ENCODE assay signal across 19 cellular contexts in the genomic region with DNA sequence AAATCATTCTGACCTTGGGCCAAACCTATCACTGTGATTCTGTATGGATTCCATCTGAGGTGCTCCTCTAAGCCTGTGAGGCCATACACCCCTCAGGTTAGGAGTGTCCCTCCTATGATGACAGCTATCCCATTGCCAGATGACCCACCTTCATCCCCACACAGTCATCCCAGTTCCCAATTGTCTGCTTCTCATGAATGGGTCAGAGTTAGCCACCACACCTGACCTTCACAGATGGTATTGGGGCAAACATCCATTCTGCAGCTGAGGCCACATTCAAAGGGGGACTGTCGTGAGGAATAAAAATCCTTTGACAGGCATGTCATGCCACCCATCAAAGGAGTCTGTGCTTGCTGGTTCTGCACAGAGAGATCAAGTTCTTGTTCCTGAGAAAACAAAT.
DNase-seq lines count a peak whose midpoint lies in the region; ATAC-seq and TF ChIP-seq lines count a peak whose summit lies in the region.
"Had no signal": no experiment of that assay in that cellular context is flagged by ENCODE, and none has a peak within 500 bp of the region (broad histone marks: within the 10 kb centered on the region; RNA-seq: fewer than 3 reads in every experiment).

No MANE protein-coding gene starts in this region.

- H3K4me3 ChIP-seq in BLaER1 treated with 17β-estradiol and CSF1 and Interleukin-3, amounts not matched to agents 10 nM and 100 nM: no peak overlapping the region
- no peak overlapping the region for H3K4me3 ChIP-seq in MM.1S (ENCODE audit: low read length)
- no peak overlapping the region for H3K4me3 ChIP-seq in mucosa of descending colon
- H3K4me3 ChIP-seq in esophagus squamous epithelium: no peak overlapping the region

- H3K4me1 ChIP-seq in BLaER1 treated with 17β-estradiol and CSF1 and Interleukin-3, amounts not matched to agents 10 nM and 100 nM: peaks cover 12 to 38% (median 23%) of the 10 kb centered on the region in 10 experiments; a peak in 19 of 20 replicates
- peaks cover 65% of the 10 kb centered on the region for H3K4me1 ChIP-seq in MM.1S (ENCODE audit: low read length)
- H3K4me1 ChIP-seq in mucosa of descending colon (ENCODE audit: low read depth): no peaks in the 10 kb centered on the region
- peaks cover 0 to 7% (median 4%) of the 10 kb centered on the region in 3 donors for H3K4me1 ChIP-seq in esophagus squamous epithelium

- intact Hi-C loops in mucosa of descending colon (cut with DNase I, micrococcal nuclease): no loop called here
- intact Hi-C loops in esophagus squamous epithelium (cut with DNase I): no loop called here
- intact Hi-C loops in left cardiac atrium (cut with DNase I): no loop called here

- no peaks in the 10 kb centered on the region for H3K27me3 Mint-ChIP-seq in activated T-helper 17 cell treated with anti-CD3 and anti-CD28 coated beads, Interleukin-2, amount 50 U/mL, for 72 hours
- H3K27me3 Mint-ChIP-seq in nephron (ENCODE audit: low read depth): no peaks in the 10 kb centered on the region
- H3K27me3 Mint-ChIP-seq: IgD-negative memory B cell had no signal

- no peak for TF ChIP-seq POLR2A in esophagus squamous epithelium (IDR thresholded peaks at IDR 0.05)

- peaks cover 16 to 28% (median 24%) of the 10 kb centered on the region in 11 experiments for H3K9me3 ChIP-seq in BLaER1 treated with 17β-estradiol and CSF1 and Interleukin-3, amounts not matched to agents 10 nM and 100 nM (replicated peaks in 1 of 11)
- H3K9me3 ChIP-seq in MM.1S (replicated peaks; ENCODE audit: insufficient read depth, low read length) (no peaks in the 10 kb centered on the region), mucosa of descending colon (no peaks in the 10 kb centered on the region), esophagus squamous epithelium (no peaks in the 10 kb centered on the region)

- peaks cover 0 to 13% (median 4%) of the 10 kb centered on the region in 11 experiments; a peak in 9 of 22 replicates for H3K36me3 ChIP-seq in BLaER1 treated with 17β-estradiol and CSF1 and Interleukin-3, amounts not matched to agents 10 nM and 100 nM
- no peaks in the 10 kb centered on the region for H3K36me3 ChIP-seq in MM.1S (replicated peaks; ENCODE audit: insufficient read depth, low read length)
- H3K36me3 ChIP-seq in mucosa of descending colon (ENCODE audit: low read depth): no peaks in the 10 kb centered on the region
- H3K36me3 ChIP-seq in esophagus squamous epithelium: no peaks in the 10 kb centered on the region
- H3K36me3 ChIP-seq: BE2C had no signal

- no peak overlapping the region for H2AFZ ChIP-seq in MM.1S (ENCODE audit: low read length)

- peak overlapping the region; percentile 29 for H3K27ac Mint-ChIP-seq in activated T-helper 17 cell treated with anti-CD3 and anti-CD28 coated beads, Interleukin-2, amount 50 U/mL, for 72 hours
- H3K27ac Mint-ChIP-seq in nephron: peak overlapping the region; percentile 35 to 89 (median 78)
- H3K27ac Mint-ChIP-seq: CD14-positive monocyte, HFFc6, IgD-negative memory B cell had no signal

- no peak overlapping the region for H3K27ac ChIP-seq in BLaER1 treated with 17β-estradiol and CSF1 and Interleukin-3, amounts not matched to agents 10 nM and 100 nM
- H3K27ac ChIP-seq in MM.1S (ENCODE audit: low read length) (peak overlapping the region; percentile 78), esophagus squamous epithelium (no peak overlapping the region)

- H3K27me3 ChIP-seq in BLaER1 treated with 17β-estradiol and CSF1 and Interleukin-3, amounts not matched to agents 10 nM and 100 nM: no peaks in the 10 kb centered on the region
- no peaks in the 10 kb centered on the region for H3K27me3 ChIP-seq in MM.1S (replicated peaks; ENCODE audit: insufficient read depth, low read length)
- no peaks in the 10 kb centered on the region for H3K27me3 ChIP-seq in esophagus squamous epithelium
- H3K27me3 ChIP-seq: BE2C had no signal

- no peaks in the 10 kb centered on the region for H3K9me2 ChIP-seq in MM.1S (replicated peaks; ENCODE audit: insufficient read depth, low read length)

- no peaks in the 10 kb centered on the region for H3K4me1 Mint-ChIP-seq in activated T-helper 17 cell treated with anti-CD3 and anti-CD28 coated beads, Interleukin-2, amount 50 U/mL, for 72 hours
- H3K4me1 Mint-ChIP-seq in nephron: peaks cover 45% of the 10 kb centered on the region

- no peaks in the 10 kb centered on the region for H4K20me1 ChIP-seq in BLaER1 treated with 17β-estradiol and CSF1 and Interleukin-3, amounts not matched to agents 10 nM and 100 nM
- H4K20me1 ChIP-seq in MM.1S (ENCODE audit: insufficient read depth, low read length): no peaks in the 10 kb centered on the region

- H3K36me3 Mint-ChIP-seq in activated T-helper 17 cell treated with anti-CD3 and anti-CD28 coated beads, Interleukin-2, amount 50 U/mL, for 72 hours (ENCODE audit: low read depth): peaks cover 5% of the 10 kb centered on the region
- peaks cover 25% of the 10 kb centered on the region for H3K36me3 Mint-ChIP-seq in nephron (ENCODE audit: low read depth)

- no peak overlapping the region for H3K4me3 Mint-ChIP-seq in activated T-helper 17 cell treated with anti-CD3 and anti-CD28 coated beads, Interleukin-2, amount 50 U/mL, for 72 hours
- no peak overlapping the region for H3K4me3 Mint-ChIP-seq in nephron
- H3K4me3 Mint-ChIP-seq: CD14-positive monocyte; CD4-positive, alpha-beta memory T cell; HFFc6 had no signal

- TF ChIP-seq CTCF in MM.1S (IDR thresholded peaks at IDR 0.05; ENCODE audit: low read length): no peak
- no peak for TF ChIP-seq CTCF in nephron (IDR thresholded peaks at IDR 0.05; ENCODE audit: unreplicated experiment in 3 of 3)
- TF ChIP-seq CTCF in mucosa of descending colon (IDR thresholded peaks at IDR 0.05): no peak
- TF ChIP-seq CTCF in esophagus squamous epithelium (IDR thresholded peaks at IDR 0.05): no peak

- H3K79me2 ChIP-seq in MM.1S (ENCODE audit: low read length): no peaks in the 10 kb centered on the region

- WGBS in esophagus squamous epithelium, 2 donors: 86 to 88% methylated on average over 1 of the region's 1 CpG

- no peak for DNase-seq in MM.1S
- DNase-seq in mucosa of descending colon: no peak
- no peak for DNase-seq in esophagus squamous epithelium (lab: John Stamatoyannopoulos, UW)
- DNase-seq in left cardiac atrium: no peak
- no peak for DNase-seq in NOMO-1 (lab: John Stamatoyannopoulos, UW; ENCODE audit: unreplicated experiment in 2 of 2)
- DNase-seq: ACHN; BE2C; CD4-positive, alpha-beta memory T cell; DMS79 treated with DMSO at 0.1 percent for 48 hours; GF-D8; GOT3; H7; HFFc6 had no signal

- ATAC-seq in activated T-helper 17 cell treated with anti-CD3 and anti-CD28 coated beads, Interleukin-2, amount 50 U/mL, for 72 hours (replicated peaks): no peak
- no peak for ATAC-seq in mucosa of descending colon
- ATAC-seq in left cardiac atrium: no peak
- ATAC-seq: HCT116 had no signal

- no peaks in the 10 kb centered on the region for H3K9me3 Mint-ChIP-seq in activated T-helper 17 cell treated with anti-CD3 and anti-CD28 coated beads, Interleukin-2, amount 50 U/mL, for 72 hours
- peaks cover 12% of the 10 kb centered on the region for H3K9me3 Mint-ChIP-seq in nephron
- H3K9me3 Mint-ChIP-seq: HFFc6, IgD-negative memory B cell had no signal

- H3K4me2 ChIP-seq in BLaER1 treated with 17β-estradiol and CSF1 and Interleukin-3, amounts not matched to agents 10 nM and 100 nM: peak overlapping the region in 9 of 11 experiments; percentile 2 to 71 (median 28); a peak in 13 of 22 replicates
- peak overlapping the region; percentile 42 for H3K4me2 ChIP-seq in MM.1S (ENCODE audit: low read depth, low read length)

- peaks cover 48% of the 10 kb centered on the region for H3F3A ChIP-seq in MM.1S (ENCODE audit: insufficient read depth, low read length)

- no peak overlapping the region for H3K9ac ChIP-seq in BLaER1 treated with 17β-estradiol and CSF1 and Interleukin-3, amounts not matched to agents 10 nM and 100 nM
- H3K9ac ChIP-seq in MM.1S (ENCODE audit: low read length): peak overlapping the region; percentile 20; the same call in 1 of the 2 replicates
